Comparison of ENCODE assay signal across 16 cellular contexts in the genomic region with DNA sequence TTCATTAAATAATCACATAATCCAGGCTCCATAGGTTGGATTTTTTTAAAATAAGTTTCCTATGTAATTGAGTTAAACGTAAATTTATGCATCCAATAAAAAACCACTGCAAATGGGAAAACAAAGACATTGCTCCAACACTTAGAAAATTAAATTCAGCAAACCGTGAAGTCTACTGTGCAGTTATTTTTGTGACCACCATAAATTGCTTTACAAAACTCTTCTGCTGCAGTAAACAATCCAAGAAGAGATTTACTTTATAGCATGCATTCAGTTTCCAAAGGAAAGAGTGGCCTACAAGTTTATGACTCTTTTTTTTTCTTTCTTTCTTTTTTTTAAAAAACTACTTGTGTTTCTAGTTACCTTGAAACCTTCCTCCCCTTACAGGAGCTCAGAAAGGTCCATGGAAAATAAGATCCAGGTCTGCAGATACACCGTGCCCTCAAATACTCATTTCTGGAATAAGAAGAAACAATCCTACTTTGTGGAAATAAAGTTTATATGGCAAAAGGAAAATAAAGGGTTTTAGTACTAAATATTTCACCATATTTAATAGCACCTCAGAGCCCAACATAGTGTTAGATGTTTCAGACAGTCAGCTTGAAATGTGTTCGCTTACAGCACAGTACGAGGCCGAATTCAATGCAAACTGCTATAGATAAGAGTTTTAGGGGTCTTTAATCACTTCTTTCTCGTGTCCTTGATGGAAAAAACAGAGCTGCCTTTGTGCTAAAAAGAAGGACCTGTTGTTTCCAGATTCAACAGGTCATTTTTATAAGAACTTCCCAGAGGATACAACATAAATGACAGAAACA. TPM values are rescaled to one million over a fixed set of nuclear protein-coding genes. Genes with fewer than 3 reads are reported as not detected.
DNase-seq lines count a peak whose midpoint lies in the region; ATAC-seq and TF ChIP-seq lines count a peak whose summit lies in the region.
"Had no signal": no experiment of that assay in that cellular context is flagged by ENCODE, and none has a peak within 500 bp of the region (broad histone marks: within the 10 kb centered on the region; RNA-seq: fewer than 3 reads in every experiment).

No MANE protein-coding gene starts in this region.

- no peaks in the 10 kb centered on the region for H3K9me2 ChIP-seq in PC-3 (replicated peaks; ENCODE audit: low read length)

- intact Hi-C loops in PC-3 (cut with micrococcal nuclease) (loop anchor here (10.0 kb wide), 1 partner anchor 466 kb away; the partner anchor contains the start of gene COX10), tibial artery (cut with DNase I; ENCODE audit: low total_unique reads) (loop anchor here (5.0 kb wide), 1 partner anchor 704 kb away; the partner anchor contains the start of gene HS3ST3B1)

- peaks cover 15% of the 10 kb centered on the region for H3K27me3 ChIP-seq in PC-3 (ENCODE audit: low read length)
- peaks cover 35% of the 10 kb centered on the region for H3K27me3 ChIP-seq in neural progenitor cell
- peaks cover 0 to 57% of the 10 kb centered on the region in 2 donors for H3K27me3 ChIP-seq in tibial artery
- H3K27me3 ChIP-seq: SJSA1 had no signal

- H3K27ac ChIP-seq in PC-3 (ENCODE audit: low read length) (no peak overlapping the region), neural progenitor cell (no peak overlapping the region), tibial artery (no peak overlapping the region)
- H3K27ac ChIP-seq: foreskin keratinocyte, SJSA1 had no signal

- no TSS peak for BruUV-seq in PC-3 (replicated peaks; lab: Mats Ljungman, UMichigan)

- peaks cover 38% of the 10 kb centered on the region for H3K4me1 Mint-ChIP-seq in neural progenitor cell
- H3K4me1 Mint-ChIP-seq in stimulated activated memory B cell treated with anti-CD40 and anti-IgM and Interleukin-4, amounts not matched to agents 10 μg/mL and 1 μg/mL and 100 μg/mL, for 72 hours: peaks cover 11% of the 10 kb centered on the region

- POLR2A ChIA-PET in PC-3 (lab: Charles Lee; ENCODE audit: unreplicated experiment): no interaction called here

- peak overlapping the region; percentile 72 for H3K4me3 Mint-ChIP-seq in neural progenitor cell
- no peak overlapping the region for H3K4me3 Mint-ChIP-seq in stimulated activated memory B cell treated with anti-CD40 and anti-IgM and Interleukin-4, amounts not matched to agents 10 μg/mL and 1 μg/mL and 100 μg/mL, for 72 hours
- H3K4me3 Mint-ChIP-seq: activated naive CD4-positive, alpha-beta T cell treated with anti-CD3 and anti-CD28 coated beads, Interleukin-2, amount 50 U/mL, for 24 hours; naive B cell had no signal

- H3K9me3 Mint-ChIP-seq in neural progenitor cell: no peaks in the 10 kb centered on the region
- no peaks in the 10 kb centered on the region for H3K9me3 Mint-ChIP-seq in stimulated activated memory B cell treated with anti-CD40 and anti-IgM and Interleukin-4, amounts not matched to agents 10 μg/mL and 1 μg/mL and 100 μg/mL, for 72 hours
- H3K9me3 Mint-ChIP-seq: activated naive CD4-positive, alpha-beta T cell treated with anti-CD3 and anti-CD28 coated beads, Interleukin-2, amount 50 U/mL, for 24 hours; naive B cell had no signal

- peaks cover 28% of the 10 kb centered on the region; the same call in 1 of the 2 replicates for H3K4me1 ChIP-seq in PC-3 (ENCODE audit: insufficient read depth, low read length)
- peaks cover 19% of the 10 kb centered on the region for H3K4me1 ChIP-seq in neural progenitor cell
- H3K4me1 ChIP-seq in tibial artery: peaks cover 0 to 20% (median 16%) of the 10 kb centered on the region in 4 donors
- H3K4me1 ChIP-seq: foreskin keratinocyte had no signal

- ATAC-seq in PC-3: no peak
- no peak for ATAC-seq in GM21423 (IDR thresholded peaks at IDR 0.05; ENCODE audit: unreplicated experiment)
- ATAC-seq in stimulated activated memory B cell treated with anti-CD40 and anti-IgM and Interleukin-4, amounts not matched to agents 10 μg/mL and 1 μg/mL and 100 μg/mL, for 72 hours: no peak
- ATAC-seq: foreskin keratinocyte, GM12878 had no signal

- H3K9me3 ChIP-seq in PC-3 (ENCODE audit: low read length) (no peaks in the 10 kb centered on the region), neural progenitor cell (ENCODE audit: low read depth) (no peaks in the 10 kb centered on the region), tibial artery (no peaks in the 10 kb centered on the region)
- H3K9me3 ChIP-seq: left lung, SJSA1 had no signal

- TF ChIP-seq CTCF in AG10803 (conservative IDR thresholded peaks at IDR 0.05; ENCODE audit: low read length): no peak
- no peak for TF ChIP-seq CTCF in PC-3 (conservative IDR thresholded peaks at IDR 0.05; ENCODE audit: low read depth, low read length)
- no peak for TF ChIP-seq CTCF in fibroblast of mammary gland (conservative IDR thresholded peaks at IDR 0.05; ENCODE audit: control insufficient read depth, insufficient read depth, low read depth, low read length)
- no peak for TF ChIP-seq CTCF in neural progenitor cell (IDR thresholded peaks at IDR 0.05)
- no peak for TF ChIP-seq CTCF in tibial artery (IDR thresholded peaks at IDR 0.05)

- CTCF ChIA-PET in PC-3 (lab: Charles Lee): no interaction called here

- peaks cover 10% of the 10 kb centered on the region for H3K27me3 Mint-ChIP-seq in neural progenitor cell (ENCODE audit: insufficient read depth, low read depth)
- peaks cover 72% of the 10 kb centered on the region for H3K27me3 Mint-ChIP-seq in stimulated activated memory B cell treated with anti-CD40 and anti-IgM and Interleukin-4, amounts not matched to agents 10 μg/mL and 1 μg/mL and 100 μg/mL, for 72 hours

- peak overlapping the region; percentile 81; the same call in 1 of the 2 replicates for H3K9ac ChIP-seq in PC-3 (ENCODE audit: low read length)
- H3K9ac ChIP-seq in neural progenitor cell: no peak overlapping the region

- peak overlapping the region; percentile 87 for H3K4me2 ChIP-seq in PC-3 (ENCODE audit: low read length)
- no peak overlapping the region for H3K4me2 ChIP-seq in neural progenitor cell

- H4K20me1 ChIP-seq in PC-3 (ENCODE audit: low read length): no peaks in the 10 kb centered on the region
- H4K20me1 ChIP-seq in neural progenitor cell (ENCODE audit: low read depth): peaks cover 6% of the 10 kb centered on the region

- no peaks in the 10 kb centered on the region for H3F3A ChIP-seq in PC-3 (ENCODE audit: low read length, unreplicated experiment)
- peaks cover 35% of the 10 kb centered on the region for H3F3A ChIP-seq in neural progenitor cell (ENCODE audit: low read depth)

- DNase-seq in AG10803 (ENCODE audit: low read depth) (no peak), PC-3 (no peak), fibroblast of mammary gland (ENCODE audit: low read depth) (no peak), neural progenitor cell (ENCODE audit: low spot score) (peak; percentile 13), NCI-H774 (lab: John Stamatoyannopoulos, UW) (no peak), tibial artery (no peak)
- DNase-seq: left lung, naive B cell, NCI-H510A had no signal

- H3K79me2 ChIP-seq in PC-3 (ENCODE audit: low read length) (peaks cover 82% of the 10 kb centered on the region), neural progenitor cell (ENCODE audit: low read depth) (no peaks in the 10 kb centered on the region)

- no peaks in the 10 kb centered on the region for H3K36me3 Mint-ChIP-seq in neural progenitor cell
- H3K36me3 Mint-ChIP-seq in stimulated activated memory B cell treated with anti-CD40 and anti-IgM and Interleukin-4, amounts not matched to agents 10 μg/mL and 1 μg/mL and 100 μg/mL, for 72 hours: no peaks in the 10 kb centered on the region

- H2AFZ ChIP-seq in PC-3 (ENCODE audit: low read length) (no peak overlapping the region), neural progenitor cell (replicated peaks) (no peak overlapping the region)

- H3K27ac Mint-ChIP-seq in neural progenitor cell: no peak overlapping the region
- no peak overlapping the region for H3K27ac Mint-ChIP-seq in stimulated activated memory B cell treated with anti-CD40 and anti-IgM and Interleukin-4, amounts not matched to agents 10 μg/mL and 1 μg/mL and 100 μg/mL, for 72 hours
- H3K27ac Mint-ChIP-seq: activated naive CD4-positive, alpha-beta T cell treated with anti-CD3 and anti-CD28 coated beads, Interleukin-2, amount 50 U/mL, for 24 hours; naive B cell had no signal

- H3K4me3 ChIP-seq in AG10803 (ENCODE audit: low read length) (peak overlapping the region; percentile 87), PC-3 (ENCODE audit: low read length) (peak overlapping the region; percentile 71), fibroblast of mammary gland (ENCODE audit: control insufficient read depth, low read depth, low read length) (peak overlapping the region; percentile 90), neural progenitor cell (peak overlapping the region; percentile 58), tibial artery (no peak overlapping the region)
- H3K4me3 ChIP-seq: GM12878, left lung had no signal

- H3K36me3 ChIP-seq in PC-3 (ENCODE audit: low read depth, low read length) (no peaks in the 10 kb centered on the region), neural progenitor cell (no peaks in the 10 kb centered on the region), tibial artery (no peaks in the 10 kb centered on the region)
- H3K36me3 ChIP-seq: left lung, SJSA1 had no signal

RNA-seq across cellular contexts. Expression of gene HS3ST3A1, which starts 3.2 kb away (rescaled TPM):
- total RNA-seq in PC-3 (2014; rRNA removed) (47.6 and 65.4 TPM in 2 replicates), neural progenitor cell (ENCODE audit: low replicate concordance) (3.0 and 8.4 TPM in 2 replicates)
- total RNA-seq: Calu3, GM12878 had no signal

Comparison
In these comparisons a context has a peak if more than half of its experiments do, and no peak if none do; other contexts are left out.
1. H3K4me3 ChIP-seq: peak in AG10803 (single experiment), PC-3 (single experiment), fibroblast of mammary gland (single experiment) and neural progenitor cell (single experiment); none in tibial artery (0 of 2).